Comparison of ENCODE assay signal across 28 cellular contexts in the genomic region with DNA sequence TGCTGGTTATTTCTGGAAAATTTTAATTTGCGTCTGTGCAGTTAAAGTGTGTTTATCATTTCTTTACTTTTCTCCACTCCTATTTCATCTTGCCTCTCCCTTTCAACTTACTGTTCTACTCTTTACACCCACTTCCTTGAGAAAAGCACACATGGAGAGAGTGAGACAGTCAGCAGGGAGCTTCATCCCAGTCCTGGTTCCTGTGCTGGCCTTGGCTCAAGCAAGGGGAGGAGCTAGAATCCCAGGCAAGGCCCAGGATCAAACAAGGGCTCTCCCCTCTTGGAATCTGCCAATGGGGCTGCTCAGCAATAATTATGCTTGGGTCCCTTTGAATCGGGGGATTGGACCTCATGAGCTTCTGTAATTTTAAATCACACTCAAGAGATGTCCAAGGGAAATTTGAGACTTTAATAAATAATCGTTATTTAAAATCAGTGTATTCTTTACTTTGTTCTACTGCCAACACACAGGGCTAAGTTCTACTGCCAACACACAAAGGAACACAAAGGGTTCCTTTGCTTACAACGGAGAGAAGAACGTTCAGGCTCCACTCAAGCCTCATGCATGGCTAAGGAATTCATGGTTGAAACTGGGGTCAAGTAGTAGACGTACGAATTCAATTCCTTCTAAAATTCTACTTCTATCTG.
"Had no signal": no experiment of that assay in that cellular context is flagged by ENCODE, and none has a peak within 500 bp of the region (broad histone marks: within the 10 kb centered on the region; RNA-seq: fewer than 3 reads in every experiment).

No MANE protein-coding gene starts in this region.

- DNase-seq: activated B cell treated with CpG ODN at 0.5 μM for 24 hours; activated CD4-positive, alpha-beta T cell treated with anti-CD3 and anti-CD28 coated beads for 36 hours; activated CD4-positive, alpha-beta T cell treated with anti-CD3 and anti-CD28 coated beads, Interleukin-2, amount 50 U/mL, for 4 hours; activated CD8-positive, alpha-beta memory T cell treated with anti-CD3 and anti-CD28 coated beads, Interleukin-2, amount 50 U/mL, for 48 hours; activated effector memory CD4-positive, alpha-beta T cell treated with Interleukin-2 at 50 U/mL for 16 hours; activated naive CD4-positive, alpha-beta T cell treated with anti-CD3 and anti-CD28 coated beads for 36 hours; activated naive CD8-positive, alpha-beta T cell treated with anti-CD3 and anti-CD28 coated beads, Interleukin-2, amount 10 ng/mL, durations not matched to agents 7 days and 5 days; activated T-cell treated with anti-CD3 and anti-CD28 coated beads, Interleukin-2, amount 50 U/mL, for 4 hours; amniotic stem cell; cerebellar nuclear complex; cortex of kidney; endodermal cell; esophagus squamous epithelium; heart right ventricle; immature natural killer cell; kidney glomerular epithelial cell; left ventricle myocardium inferior; mucosa of descending colon; nephron progenitor cell; nucleus accumbens; sigmoid colon; stimulated activated CD4-positive, alpha-beta T cell treated with anti-CD3 and anti-CD28 coated beads, Interleukin-15, amount 100 ng/mL, for 24 hours; stimulated activated CD8-positive, alpha-beta memory T cell treated with anti-CD3 and anti-CD28 coated beads, Interleukin-4, amount 100 ng/mL, for 48 hours; stimulated activated naive B cell treated with anti-CD40 and anti-IgM and Interleukin-4, amounts not matched to agents 10 μg/mL and 1 μg/mL and 100 μg/mL, for 72 hours; T-cell; testis; trophoblast cell had no signal

- H3K4me1 ChIP-seq: esophagus squamous epithelium, heart right ventricle, left ventricle myocardium inferior, sigmoid colon, testis had no signal

- H3K36me3 ChIP-seq: esophagus squamous epithelium, heart right ventricle, left ventricle myocardium inferior, sigmoid colon had no signal

- H3K9me3 ChIP-seq: esophagus squamous epithelium, mucosa of descending colon, sigmoid colon, testis had no signal

- H3K27me3 ChIP-seq: esophagus squamous epithelium, heart right ventricle, sigmoid colon, testis had no signal

- H3K4me3 ChIP-seq: esophagus squamous epithelium, heart right ventricle, left ventricle myocardium inferior, mucosa of descending colon, sigmoid colon, smooth muscle cell, testis had no signal

- H3K27ac ChIP-seq: esophagus squamous epithelium, heart right ventricle, left ventricle myocardium inferior, sigmoid colon, testis had no signal

- ATAC-seq: activated CD4-positive, alpha-beta T cell treated with anti-CD3 and anti-CD28 coated beads for 36 hours; activated T-cell treated with anti-CD3 and anti-CD28 coated beads, Interleukin-2, amount 50 U/mL, for 4 hours; heart right ventricle; mucosa of descending colon; stimulated activated naive B cell treated with anti-CD40 and anti-IgM and Interleukin-4, amounts not matched to agents 10 μg/mL and 1 μg/mL and 100 μg/mL, for 72 hours; T-cell had no signal
